Comparison of ENCODE assay signal across 8 cellular contexts in genomic region chr2:9548506-9548905, GRCh38. TPM values are rescaled to one million over a fixed set of nuclear protein-coding genes. Genes with fewer than 3 reads are reported as not detected.
DNase-seq lines count a peak whose midpoint lies in the region; ATAC-seq and TF ChIP-seq lines count a peak whose summit lies in the region.

No MANE protein-coding gene starts in this region.

- H3K36me3 Mint-ChIP-seq in activated CD8-positive, alpha-beta memory T cell treated with anti-CD3 and anti-CD28 coated beads, Interleukin-2, amount 10 ng/mL, durations not matched to agents 7 days and 5 days = peaks cover 10% of the 10 kb centered on the region
- H3K36me3 Mint-ChIP-seq in activated T-helper 17 cell treated with anti-CD3 and anti-CD28 coated beads, Interleukin-2, amount 50 U/mL, for 72 hours (ENCODE audit: low read depth) = peaks cover 30% of the 10 kb centered on the region

- peak overlapping the region; percentile 61 for H3K4me3 Mint-ChIP-seq in activated CD8-positive, alpha-beta memory T cell treated with anti-CD3 and anti-CD28 coated beads, Interleukin-2, amount 10 ng/mL, durations not matched to agents 7 days and 5 days
- H3K4me3 Mint-ChIP-seq in activated T-helper 17 cell treated with anti-CD3 and anti-CD28 coated beads, Interleukin-2, amount 50 U/mL, for 72 hours = peak overlapping the region; percentile 80

- POLR2A ChIA-PET in RWPE1 (lab: Yijun Ruan, JAX; ENCODE audit: low non-redundant PET) = no interaction called here

- H3K27ac Mint-ChIP-seq in activated CD8-positive, alpha-beta memory T cell treated with anti-CD3 and anti-CD28 coated beads, Interleukin-2, amount 10 ng/mL, durations not matched to agents 7 days and 5 days = peak overlapping the region; percentile 88
- H3K27ac Mint-ChIP-seq in activated T-helper 17 cell treated with anti-CD3 and anti-CD28 coated beads, Interleukin-2, amount 50 U/mL, for 72 hours = peak overlapping the region; percentile 86

- CTCF ChIA-PET in activated CD8-positive, alpha-beta memory T cell treated with anti-CD3 and anti-CD28 coated beads, Interleukin-2, amount 10 ng/mL, durations not matched to agents 7 days and 5 days (lab: Charles Lee) = interaction anchor here (1.2 to 1.4 kb wide), 2 partner anchors 9 to 58 kb away, joined by 3 to 8 read pairs; no protein-coding TSS in a partner anchor
- CTCF ChIA-PET in RWPE1 (lab: Yijun Ruan, JAX) = interaction anchor here (0.9 kb wide), 1 partner anchor 15 kb away, joined by 3 read pairs; no protein-coding TSS in a partner anchor

- no peaks in the 10 kb centered on the region for H3K9me3 Mint-ChIP-seq in activated CD8-positive, alpha-beta memory T cell treated with anti-CD3 and anti-CD28 coated beads, Interleukin-2, amount 10 ng/mL, durations not matched to agents 7 days and 5 days (ENCODE audit: low read depth)
- H3K9me3 Mint-ChIP-seq in activated T-helper 17 cell treated with anti-CD3 and anti-CD28 coated beads, Interleukin-2, amount 50 U/mL, for 72 hours = no peaks in the 10 kb centered on the region

- H3K4me1 Mint-ChIP-seq in activated CD8-positive, alpha-beta memory T cell treated with anti-CD3 and anti-CD28 coated beads, Interleukin-2, amount 10 ng/mL, durations not matched to agents 7 days and 5 days = peaks cover 64% of the 10 kb centered on the region
- peaks cover 48% of the 10 kb centered on the region for H3K4me1 Mint-ChIP-seq in activated T-helper 17 cell treated with anti-CD3 and anti-CD28 coated beads, Interleukin-2, amount 50 U/mL, for 72 hours

- no peak overlapping the region for H3K27ac ChIP-seq in RWPE1

- peak; percentile 70 for ATAC-seq in activated CD8-positive, alpha-beta memory T cell treated with anti-CD3 and anti-CD28 coated beads, Interleukin-2, amount 10 ng/mL, durations not matched to agents 7 days and 5 days
- ATAC-seq in HG03066 (IDR thresholded peaks at IDR 0.05; ENCODE audit: low read depth, unreplicated experiment) = peak; percentile 41
- peak; percentile 75 for ATAC-seq in activated T-helper 17 cell treated with anti-CD3 and anti-CD28 coated beads, Interleukin-2, amount 50 U/mL, for 72 hours (replicated peaks)
- ATAC-seq in stimulated activated naive CD8-positive, alpha-beta T cell treated with anti-CD3 and anti-CD28 coated beads, Interleukin-15, Interleukin-2, amounts not matched to agents 100 U/mL and 50 U/mL, for 24 hours = peak; percentile 72

- no peak for TF ChIP-seq CTCF in RWPE1 (conservative IDR thresholded peaks at IDR 0.05; ENCODE audit: low read depth)

- no peak for DNase-seq in activated CD8-positive, alpha-beta memory T cell treated with anti-CD3 and anti-CD28 coated beads, Interleukin-2, amount 10 ng/mL, durations not matched to agents 7 days and 5 days
- DNase-seq in activated CD8-positive, alpha-beta memory T cell treated with anti-CD3 and anti-CD28 coated beads, Interleukin-2, amount 50 U/mL, for 48 hours = no peak
- no peak for DNase-seq in stimulated activated naive CD8-positive, alpha-beta T cell treated with anti-CD3 and anti-CD28 coated beads, Interleukin-15, Interleukin-2, amounts not matched to agents 100 U/mL and 50 U/mL, for 24 hours
- DNase-seq in RWPE1 (ENCODE audit: low spot score) (no peak), NCI-H1105 (lab: John Stamatoyannopoulos, UW) (no peak), NCI-H1048 (lab: John Stamatoyannopoulos, UW) (no peak)

- H3K27me3 Mint-ChIP-seq in activated CD8-positive, alpha-beta memory T cell treated with anti-CD3 and anti-CD28 coated beads, Interleukin-2, amount 10 ng/mL, durations not matched to agents 7 days and 5 days = no peaks in the 10 kb centered on the region
- no peaks in the 10 kb centered on the region for H3K27me3 Mint-ChIP-seq in activated T-helper 17 cell treated with anti-CD3 and anti-CD28 coated beads, Interleukin-2, amount 50 U/mL, for 72 hours

RNA-seq across cellular contexts. Expression of gene ADAM17, which starts 7.1 kb away (rescaled TPM):
- 10 to 100 TPM; 20.0 to 25.5 TPM for total RNA-seq in activated CD8-positive, alpha-beta memory T cell treated with anti-CD3 and anti-CD28 coated beads, Interleukin-2, amount 10 ng/mL, durations not matched to agents 7 days and 5 days
- 10 to 100 TPM; 22.7 to 31.2 TPM for total RNA-seq in activated T-helper 17 cell treated with anti-CD3 and anti-CD28 coated beads, Interleukin-2, amount 50 U/mL, for 72 hours
